17 cellular contexts compared by ENCODE assay signal in the genomic region with DNA sequence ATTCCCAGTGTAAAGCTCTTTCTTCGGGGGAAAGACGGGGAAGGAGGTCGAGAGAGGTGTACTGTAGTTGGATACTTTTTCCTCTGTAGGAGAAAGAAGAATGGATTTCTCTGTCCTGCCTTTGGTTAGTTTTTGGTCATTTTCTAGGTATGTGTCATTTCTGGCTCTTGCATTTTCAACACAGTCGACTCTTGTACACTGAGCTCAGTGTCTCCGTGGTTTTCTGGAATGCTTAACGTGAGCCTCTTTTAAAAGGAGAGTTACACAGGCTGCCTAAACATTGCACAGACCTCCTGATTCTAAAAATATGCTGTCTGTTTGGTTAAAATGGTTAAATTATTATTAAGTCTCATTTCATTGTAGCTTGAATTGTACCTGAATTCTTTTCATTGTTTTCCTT. TPM values are rescaled to one million over a fixed set of nuclear protein-coding genes. Genes with fewer than 3 reads are reported as not detected.
DNase-seq lines count a peak whose midpoint lies in the region; ATAC-seq, FAIRE-seq and TF ChIP-seq lines count a peak whose summit lies in the region.
"Had no signal": no experiment of that assay in that cellular context is flagged by ENCODE, and none has a peak within 500 bp of the region (broad histone marks: within the 10 kb centered on the region; RNA-seq: fewer than 3 reads in every experiment).

No MANE protein-coding gene starts in this region.

- ATAC-seq in right cardiac atrium, result no peak
- no peak for ATAC-seq in K562
- peak; percentile 41 for ATAC-seq in upper lobe of right lung
- ATAC-seq in GM21381 (IDR thresholded peaks at IDR 0.05; ENCODE audit: unreplicated experiment), result no peak
- no peak for ATAC-seq in naive thymus-derived CD4-positive, alpha-beta T cell
- ATAC-seq: Panc1 had no signal

- no peak overlapping the region for H3K4me2 ChIP-seq in K562 (ENCODE audit: insufficient read depth, low read length)

- no peak for TF ChIP-seq RAD21 in K562 (CRISPR knock-in tag; conservative IDR thresholded peaks at IDR 0.05 in 1 of 2, IDR thresholded peaks at IDR 0.05 in 1 of 2)

- WGBS in right cardiac atrium, result 58% methylated on average over 6 of the region's 6 CpGs
- WGBS in K562 (ENCODE audit: insufficient coverage, low coverage, missing lambda C conversion rate), result 17% methylated on average over 6 of the region's 6 CpGs

- peaks cover 3 to 21% (median 17%) of the 10 kb centered on the region in 7 donors for H3K4me1 Mint-ChIP-seq in naive thymus-derived CD4-positive, alpha-beta T cell

- BruUV-seq in K562 (replicated peaks; lab: Mats Ljungman, UMichigan), result no TSS peak

- no peaks in the 10 kb centered on the region for H3K79me2 ChIP-seq in K562 (ENCODE audit: control insufficient read depth, insufficient read depth, low read length)

- peaks cover 0 to 19% (median 7%) of the 10 kb centered on the region in 5 donors for H3K36me3 Mint-ChIP-seq in naive thymus-derived CD4-positive, alpha-beta T cell

- no peak overlapping the region for H3K27ac Mint-ChIP-seq in naive thymus-derived CD4-positive, alpha-beta T cell
- H3K27ac Mint-ChIP-seq: IgD-negative memory B cell, memory B cell had no signal

- in situ Hi-C loops in K562 (cut with MboI), result no loop called here

- no peak for FAIRE-seq in K562 (lab: Jason Lieb, UNC)
- FAIRE-seq: A204.1, G401.6 had no signal

- no peak overlapping the region for H3K4me3 Mint-ChIP-seq in naive thymus-derived CD4-positive, alpha-beta T cell
- H3K4me3 Mint-ChIP-seq: central memory CD8-positive, alpha-beta T cell; IgD-negative memory B cell; memory B cell had no signal

- H3K9me3 Mint-ChIP-seq in naive thymus-derived CD4-positive, alpha-beta T cell, result peaks cover 0 to 10% (median 0%) of the 10 kb centered on the region in 11 donors
- H3K9me3 Mint-ChIP-seq: central memory CD8-positive, alpha-beta T cell; memory B cell had no signal

- no peaks in the 10 kb centered on the region for H3K36me3 ChIP-seq in cardiac muscle cell
- H3K36me3 ChIP-seq in K562 (ENCODE audit: control insufficient read depth, insufficient read depth, low read length), result no peaks in the 10 kb centered on the region
- H3K36me3 ChIP-seq in upper lobe of right lung, result no peaks in the 10 kb centered on the region
- H3K36me3 ChIP-seq in naive thymus-derived CD4-positive, alpha-beta T cell (ENCODE audit: control insufficient read depth in 2 of 3, insufficient read depth in 3 of 3, low read length in 3 of 3), result no peaks in the 10 kb centered on the region
- H3K36me3 ChIP-seq: spleen had no signal

- peak overlapping the region; percentile 35 for H3K27ac ChIP-seq in cardiac muscle cell
- no peak overlapping the region for H3K27ac ChIP-seq in right cardiac atrium (ENCODE audit: low read length)
- H3K27ac ChIP-seq in K562 (ENCODE audit: extremely low read depth, low read depth, low read length), result no peak overlapping the region
- no peak overlapping the region for H3K27ac ChIP-seq in upper lobe of right lung
- no peak overlapping the region for H3K27ac ChIP-seq in naive thymus-derived CD4-positive, alpha-beta T cell (ENCODE audit: low read depth, low read length)
- H3K27ac ChIP-seq: spleen had no signal

- H3K4me1 ChIP-seq in cardiac muscle cell (ENCODE audit: low read depth) (peaks cover 26% of the 10 kb centered on the region), right cardiac atrium (ENCODE audit: control insufficient read depth, insufficient read depth, low read length) (no peaks in the 10 kb centered on the region), K562 (replicated peaks in 1 of 2; ENCODE audit: control insufficient read depth in 2 of 2, insufficient read depth in 2 of 2, low read length in 2 of 2) (no peaks in the 10 kb centered on the region), upper lobe of right lung (peaks cover 22% of the 10 kb centered on the region)
- H3K4me1 ChIP-seq in naive thymus-derived CD4-positive, alpha-beta T cell (ENCODE audit: control insufficient read depth in 2 of 2, insufficient read depth in 2 of 2, low read length in 2 of 2), result peaks cover 0 to 6% of the 10 kb centered on the region in 2 donors

- no peaks in the 10 kb centered on the region for H4K20me1 ChIP-seq in K562 (replicated peaks; ENCODE audit: control insufficient read depth, insufficient read depth, low read length)

- intact Hi-C loops in right cardiac atrium (cut with DNase I) (no loop called here), K562 (cut with micrococcal nuclease) (no loop called here), upper lobe of right lung (cut with DNase I) (no loop called here)
- intact Hi-C loops in naive thymus-derived CD4-positive, alpha-beta T cell (cut with micrococcal nuclease), result no loop called here

- POLR2A ChIA-PET in K562 (lab: Yijun Ruan, JAX), result interaction anchor here (1.3 kb wide), 1 partner anchor 20 kb away, joined by 3 read pairs; no protein-coding TSS in a partner anchor
- POLR2A ChIA-PET in naive thymus-derived CD4-positive, alpha-beta T cell (lab: Charles Lee), result interaction anchor here (0.8 to 1.2 kb wide), 3 partner anchors 11 to 88 kb away, joined by 3 to 6 read pairs (median 4); no protein-coding TSS in a partner anchor

- no peak for TF ChIP-seq POLR2A in K562 (conservative IDR thresholded peaks at IDR 0.05)

- H3K9me1 ChIP-seq in K562 (ENCODE audit: control insufficient read depth, insufficient read depth, low read length), result no peaks in the 10 kb centered on the region

- CTCF ChIA-PET in K562 (lab: Yijun Ruan, JAX; ENCODE audit: low intra/inter-chr PET ratio), result no interaction called here
- CTCF ChIA-PET in naive thymus-derived CD4-positive, alpha-beta T cell (lab: Charles Lee), result interaction anchor here (0.6 to 2.2 kb wide), 2 partner anchors 8 to 283 kb away, joined by 3 to 9 read pairs; no protein-coding TSS in a partner anchor

- H3K9me3 ChIP-seq in cardiac muscle cell (ENCODE audit: low read depth) (no peaks in the 10 kb centered on the region), right cardiac atrium (ENCODE audit: control insufficient read depth, low read length) (no peaks in the 10 kb centered on the region), K562 (replicated peaks; ENCODE audit: control insufficient read depth, insufficient read depth, low read depth, low read length) (no peaks in the 10 kb centered on the region), upper lobe of right lung (no peaks in the 10 kb centered on the region)
- no peaks in the 10 kb centered on the region for H3K9me3 ChIP-seq in naive thymus-derived CD4-positive, alpha-beta T cell (ENCODE audit: control insufficient read depth in 2 of 3, low read length in 3 of 3)

- H2AFZ ChIP-seq in K562 (ENCODE audit: low read depth, low read length), result 0 out of 2 replicates have a peak overlapping the region, but pooled peaks have one; percentile 24

- no peak for TF ChIP-seq EP300 in K562 (IDR thresholded peaks at IDR 0.05; ENCODE audit: low read length)

- H3K4me3 ChIP-seq in cardiac muscle cell (no peak overlapping the region), right cardiac atrium (ENCODE audit: low read length) (no peak overlapping the region), K562 (no peak overlapping the region), upper lobe of right lung (no peak overlapping the region)
- H3K4me3 ChIP-seq in naive thymus-derived CD4-positive, alpha-beta T cell (ENCODE audit: low read length), result no peak overlapping the region
- H3K4me3 ChIP-seq: spleen had no signal

- H3K9ac ChIP-seq in K562 (ENCODE audit: insufficient read depth in 1 of 2, low read depth in 2 of 2, low read length in 2 of 2), result no peak overlapping the region

- TF ChIP-seq CTCF in cardiac muscle cell (IDR thresholded peaks at IDR 0.05; ENCODE audit: low read depth, low read length), result no peak
- no peak for TF ChIP-seq CTCF in K562 (IDR thresholded peaks at IDR 0.05 in 2 of 3, conservative IDR thresholded peaks at IDR 0.05 in 1 of 3; ENCODE audit: insufficient read depth in 2 of 3, low read depth in 1 of 3, low read length in 3 of 3)
- TF ChIP-seq CTCF in upper lobe of right lung (IDR thresholded peaks at IDR 0.05), result no peak

- H3K27me3 Mint-ChIP-seq in naive thymus-derived CD4-positive, alpha-beta T cell, result peaks cover 0 to 7% (median 0%) of the 10 kb centered on the region in 5 donors
- H3K27me3 Mint-ChIP-seq: central memory CD8-positive, alpha-beta T cell; IgD-negative memory B cell; memory B cell had no signal

- peak in 1 of 2 donors; percentile 75 for DNase-seq in cardiac muscle cell (ENCODE audit: low read depth in 1 of 2, low spot score in 1 of 2)
- DNase-seq in right cardiac atrium, result no peak
- DNase-seq in K562 (ENCODE audit: extremely low read depth in 1 of 4, low spot score in 3 of 4), result no peak
- peak; percentile 77 for DNase-seq in iris pigment epithelial cell (ENCODE audit: low read depth)
- DNase-seq in upper lobe of right lung, result no peak
- no peak for DNase-seq in naive thymus-derived CD4-positive, alpha-beta T cell
- DNase-seq in dermis blood vessel endothelial cell, result no peak
- DNase-seq: activated T-cell treated with anti-CD3 and anti-CD28 coated beads for 4 hours, NCI-H2171 treated with DMSO at 0.1 percent for 48 hours, spleen had no signal

- H3K27me3 ChIP-seq in cardiac muscle cell, result no peaks in the 10 kb centered on the region
- H3K27me3 ChIP-seq in right cardiac atrium (ENCODE audit: control insufficient read depth, insufficient read depth), result no peaks in the 10 kb centered on the region
- H3K27me3 ChIP-seq in K562 (ENCODE audit: control insufficient read depth in 2 of 2, insufficient read depth in 2 of 2, low read length in 2 of 2), result no peaks in the 10 kb centered on the region
- no peaks in the 10 kb centered on the region for H3K27me3 ChIP-seq in upper lobe of right lung
- H3K27me3 ChIP-seq in naive thymus-derived CD4-positive, alpha-beta T cell (ENCODE audit: control insufficient read depth in 2 of 2, insufficient read depth in 2 of 2, low read length in 2 of 2), result no peaks in the 10 kb centered on the region
- H3K27me3 ChIP-seq: spleen had no signal

RNA-seq across cellular contexts. Expression of a gene that starts 21.8 kb away (rescaled TPM):
- total RNA-seq in cardiac muscle cell (63.7 and 80.8 TPM in 2 replicates), right cardiac atrium (100 to 1,000 TPM in 1 of 4 donors, 10 to 100 TPM in 3; 79.8 to 106 (median 91.5) TPM), K562 (2014; rRNA removed) (60.8 and 63.2 TPM in 2 replicates), K562 (2014; rRNA removed; fragmentation: Illumina TruSeq; extraction: Trizol) (77.5 and 84.1 TPM in 2 replicates), K562 (2015; rRNA removed; fragmentation: Illumina TruSeq; extraction: Trizol) (45.6 and 48.2 TPM in 2 replicates), K562 (2021) (60.2 and 71.3 TPM in 2 replicates), upper lobe of right lung (209 TPM), dermis blood vessel endothelial cell (250 and 284 TPM in 2 replicates)
- polyA plus RNA-seq in cardiac muscle cell (35.2 and 45.7 TPM in 2 replicates), right cardiac atrium (33.4 TPM), K562 (2011; rRNA removed) (44.4 and 61.7 TPM in 2 replicates), K562 (2014; fragmentation: Illumina TruSeq; extraction: Trizol) (31.9 and 36.7 TPM in 2 replicates), K562 (2014; fragmentation: Nextera tagmentation; extraction: Ambion mirVana) (10 to 100 TPM; 13.7 to 17.0 TPM), K562 (2014; rRNA removed) (29.8 and 35.9 TPM in 2 replicates)
- 87.7 and 267 TPM in 2 replicates for total RNA-seq in K562 (2011; cell fraction: chromatin; rRNA removed; ENCODE audit: low replicate concordance)
- 28.9 and 43.6 TPM in 2 replicates for total RNA-seq in K562 (2011; cell fraction: nucleolus; rRNA removed)
- total RNA-seq in K562 (2011; cell fraction: nucleoplasm; rRNA removed), result 97.4 and 145 TPM in 2 replicates
- 6.6 and 10.9 TPM in 2 replicates for polyA plus RNA-seq in K562 (2011; cell fraction: cytosol; rRNA removed)
- 45.9 and 60.0 TPM in 2 replicates for polyA plus RNA-seq in K562 (2011; cell fraction: nucleus; rRNA removed)
- polyA plus RNA-seq in K562 (2012), result 19.3 and 36.3 TPM in 2 replicates
- 144 and 159 TPM in 2 replicates for polyA minus RNA-seq in K562 (2011; rRNA and poly(A)+ RNA removed)
- 27.4 and 44.4 TPM in 2 replicates for polyA minus RNA-seq in K562 (2011; cell fraction: cytosol; rRNA and poly(A)+ RNA removed)
- polyA minus RNA-seq in K562 (2011; cell fraction: nucleus; rRNA and poly(A)+ RNA removed), result 73.0 and 110 TPM in 2 replicates
- total RNA-seq in naive thymus-derived CD4-positive, alpha-beta T cell, result 100 to 1,000 TPM; 167 to 234 (median 202) TPM
- 10 to 100 TPM; 34.6 to 47.9 TPM for polyA plus RNA-seq in naive thymus-derived CD4-positive, alpha-beta T cell
